Comparison of ENCODE assay signal across 8 cellular contexts in the genomic region with DNA sequence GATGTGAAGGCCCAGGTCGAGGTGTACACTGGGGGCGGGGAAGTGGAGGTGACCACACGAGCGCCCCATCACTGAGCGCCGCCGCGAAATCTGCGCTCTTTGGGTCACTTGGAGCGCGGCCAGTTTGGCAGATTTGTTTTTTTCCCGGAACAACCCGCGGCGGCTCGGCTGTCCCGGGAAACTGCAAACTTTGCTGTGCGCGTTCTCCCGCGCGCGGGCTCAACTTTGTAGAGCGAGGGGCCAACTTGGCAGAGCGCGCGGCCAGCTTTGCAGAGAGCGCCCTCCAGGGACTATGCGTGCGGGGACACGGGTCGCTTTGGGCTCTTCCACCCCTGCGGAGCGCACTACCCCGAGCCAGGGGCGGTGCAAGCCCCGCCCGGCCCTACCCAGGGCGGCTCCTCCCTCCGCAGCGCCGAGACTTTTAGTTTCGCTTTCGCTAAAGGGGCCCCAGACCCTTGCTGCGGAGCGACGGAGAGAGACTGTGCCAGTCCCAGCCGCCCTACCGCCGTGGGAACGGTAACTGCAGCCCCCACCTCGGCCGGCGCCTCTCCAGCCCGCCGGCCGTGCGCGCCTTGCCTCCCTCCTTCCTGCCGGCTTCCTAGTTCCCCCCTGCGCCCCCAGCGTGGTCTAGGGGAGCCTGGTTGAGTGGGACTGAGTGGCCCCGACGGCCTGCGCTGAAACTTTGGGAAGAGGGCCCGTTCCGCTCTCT. TPM values are rescaled to one million over a fixed set of nuclear protein-coding genes. Genes with fewer than 3 reads are reported as not detected.
DNase-seq lines count a peak whose midpoint lies in the region; ATAC-seq, FAIRE-seq and TF ChIP-seq lines count a peak whose summit lies in the region.

TSS of gene CASP7 (plus strand) at position 450 of the 709 bp plus-strand sequence. CDS start 17,582 bp downstream, outside the sequence.

- H3K36me3 ChIP-seq in kidney (ENCODE audit: control insufficient read depth in 1 of 2, insufficient read depth in 2 of 2, low read length in 2 of 2): no peaks in the 10 kb centered on the region

- H3K27ac ChIP-seq in kidney (ENCODE audit: low read depth in 2 of 2, low read length in 2 of 2): peak within 1 kb of the TSS; percentile 92 to 96

- H3K4me1 ChIP-seq in kidney (ENCODE audit: control insufficient read depth in 1 of 2, insufficient read depth in 1 of 2, low read depth in 1 of 2, low read length in 2 of 2): peaks cover 7 to 13% of the 10 kb centered on the region in 2 donors

- peak; percentile 14 for TF ChIP-seq CTCF in kidney (IDR thresholded peaks at IDR 0.05; ENCODE audit: borderline replicate concordance, extremely low read depth, insufficient read depth)

- peak within 1 kb of the TSS; percentile 95 to 98 for H3K4me3 ChIP-seq in kidney (ENCODE audit: low read length in 2 of 2)

- intact Hi-C loops in kidney (cut with DNase I): no loop called here

- peak; percentile 68 for ATAC-seq in HG02973 (IDR thresholded peaks at IDR 0.05; ENCODE audit: unreplicated experiment)

- H3K9ac ChIP-seq in kidney (ENCODE audit: low read length in 2 of 2): peak within 1 kb of the TSS; percentile 99

- H3K9me3 ChIP-seq in kidney (ENCODE audit: control insufficient read depth in 1 of 2, low read length in 2 of 2): no peaks in the 10 kb centered on the region

- FAIRE-seq in GM18507 (lab: Jason Lieb, UNC): peak; percentile 26
- FAIRE-seq in kidney (lab: Jason Lieb, UNC): no peak

- peak; percentile 72 for DNase-seq in A172 (ENCODE audit: low spot score)
- peak; percentile 72 for DNase-seq in GM18507 (ENCODE audit: extremely low spot score, insufficient read length, low read depth)
- peak; percentile 7 for DNase-seq in NCI-H2196 treated with DMSO at 0.1 percent for 48 hours (lab: John Stamatoyannopoulos, UW; ENCODE audit: unreplicated experiment)
- peak; percentile 74 for DNase-seq in activated CD4-positive, CD25-positive, alpha-beta regulatory T cell treated with anti-CD3 and anti-CD28 coated beads, Interleukin-2, amount 50 U/mL, for 72 hours
- peak; percentile 58 for DNase-seq in cerebellar cortex (ENCODE audit: low spot score)
- peak; percentile 94 for DNase-seq in kidney
- peak; percentile 86 for DNase-seq in stimulated activated CD4-positive, alpha-beta T cell treated with anti-CD3 and anti-CD28 coated beads, Interleukin-15, amount 100 ng/mL, for 24 hours

RNA-seq across cellular contexts. Expression of gene CASP7, which starts in this region (rescaled TPM):
- total RNA-seq in A172 (2014; rRNA removed; shearing (Covaris generic)): 32.5 and 37.1 TPM in 2 replicates
- total RNA-seq in kidney: 18.9 TPM
- 19.0 TPM for polyA plus RNA-seq in kidney (ENCODE audit: insufficient read depth, low read depth, low replicate concordance)

Comparison
In these comparisons a context has a peak if more than half of its experiments do, and no peak if none do; other contexts are left out.
1. Peak in every context shown above with its lines: DNase-seq, ATAC-seq, H3K4me3 ChIP-seq and H3K27ac ChIP-seq.
2. DNase-seq: peak in every context shown above with its lines; median percentile 94 in kidney; 86 in stimulated activated CD4-positive, alpha-beta T cell treated with anti-CD3 and anti-CD28 coated beads, Interleukin-15, amount 100 ng/mL, for 24 hours; 74 in activated CD4-positive, CD25-positive, alpha-beta regulatory T cell treated with anti-CD3 and anti-CD28 coated beads, Interleukin-2, amount 50 U/mL, for 72 hours; 72 in A172; 72 in GM18507; 58 in cerebellar cortex; 7 in NCI-H2196 treated with DMSO at 0.1 percent for 48 hours.